In genomic region chr12:42492267-42492666, GRCh38 we compare ENCODE assay signal across 29 cellular contexts.
"Had no signal": no experiment of that assay in that cellular context is flagged by ENCODE, and none has a peak within 500 bp of the region (broad histone marks: within the 10 kb centered on the region; RNA-seq: fewer than 3 reads in every experiment).

No MANE protein-coding gene starts in this region.

- DNase-seq: naive thymus-derived CD8-positive, alpha-beta T cell; nephron progenitor cell; nucleus accumbens; pancreas; retina; right cardiac atrium; right lobe of liver; sigmoid colon; small intestine; spleen; stimulated activated CD4-positive, alpha-beta T cell treated with anti-CD3 and anti-CD28 coated beads, Interleukin-12 subunit alpha, Interleukin-12 subunit beta, amount 100 ng/mL, for 4 hours; stimulated activated CD4-positive, alpha-beta T cell treated with anti-CD3 and anti-CD28 coated beads, Interleukin-1b, Interleukin-23, amount 100 ng/mL, for 48 hours; stimulated activated CD4-positive, alpha-beta T cell treated with anti-CD3 and anti-CD28 coated beads, Interleukin-4, amount 100 ng/mL, for 1 hour; stimulated activated CD4-positive, alpha-beta T cell treated with anti-CD3 and anti-CD28 coated beads, Interleukin-4, amount 100 ng/mL, for 4 hours; stimulated activated CD8-positive, alpha-beta memory T cell treated with anti-CD3 and anti-CD28 coated beads, Interleukin-4, amount 100 ng/mL, for 48 hours; stimulated activated naive CD4-positive, alpha-beta T cell; stimulated activated naive CD8-positive, alpha-beta T cell treated with anti-CD3 and anti-CD28 coated beads, Interleukin-15, amount 100 ng/mL, for 72 hours; stimulated activated naive CD8-positive, alpha-beta T cell treated with anti-CD3 and anti-CD28 coated beads, Interleukin-15, Interleukin-2, amounts not matched to agents 100 U/mL and 50 U/mL, for 24 hours; substantia nigra; testis; tibial artery; transverse colon; upper lobe of right lung; uterus had no signal

- H3K4me1 ChIP-seq: pancreas, prostate gland, right lobe of liver, sigmoid colon, spleen, suprapubic skin, testis, tibial artery, transverse colon, upper lobe of right lung, uterus had no signal

- H3K9me3 ChIP-seq: neutrophil, pancreas, prostate gland, right lobe of liver, sigmoid colon, spleen, suprapubic skin, testis, tibial artery, transverse colon, upper lobe of right lung, uterus had no signal

- H3K27ac ChIP-seq: neutrophil, pancreas, prostate gland, right lobe of liver, sigmoid colon, spleen, suprapubic skin, testis, tibial artery, transverse colon, upper lobe of right lung, uterus had no signal

- H3K4me3 ChIP-seq: pancreas, prostate gland, right lobe of liver, sigmoid colon, spleen, suprapubic skin, testis, tibial artery, transverse colon, upper lobe of right lung, uterus had no signal

- ATAC-seq: naive thymus-derived CD8-positive, alpha-beta T cell; natural killer cell treated with Interleukin-12 subunit alpha and Interleukin-12 subunit beta and Interleukin-15 and Interleukin-18, amount 100 ng/mL, for 72 hours; pancreas; right cardiac atrium; right lobe of liver; stimulated activated memory B cell treated with anti-CD40 and anti-IgM and Interleukin-4, amounts not matched to agents 10 μg/mL and 1 μg/mL and 100 μg/mL, for 72 hours; stimulated activated naive CD8-positive, alpha-beta T cell treated with anti-CD3 and anti-CD28 coated beads, Interleukin-15, amount 100 ng/mL, for 72 hours; stimulated activated naive CD8-positive, alpha-beta T cell treated with anti-CD3 and anti-CD28 coated beads, Interleukin-15, Interleukin-2, amounts not matched to agents 100 U/mL and 50 U/mL, for 24 hours; upper lobe of right lung had no signal

- H3K36me3 ChIP-seq: neutrophil, pancreas, prostate gland, right lobe of liver, sigmoid colon, spleen, suprapubic skin, tibial artery, transverse colon, upper lobe of right lung, uterus had no signal

- H3K27me3 ChIP-seq: pancreas, right lobe of liver, sigmoid colon, spleen, suprapubic skin, testis, tibial artery, transverse colon, upper lobe of right lung, uterus had no signal
